ENCODE assay signal across 14 cellular contexts in genomic region chr15:66655997-66656396, GRCh38. TPM values are rescaled to one million over a fixed set of nuclear protein-coding genes. Genes with fewer than 3 reads are reported as not detected.
A peak's percentile ranks its signal among the peaks of the same experiment; 100 is the strongest.
DNase-seq lines count a peak whose midpoint lies in the region; ATAC-seq, FAIRE-seq and TF ChIP-seq lines count a peak whose summit lies in the region.
"Had no signal": no experiment of that assay in that cellular context is flagged by ENCODE, and none has a peak within 500 bp of the region (broad histone marks: within the 10 kb centered on the region; RNA-seq: fewer than 3 reads in every experiment).

No MANE protein-coding gene starts in this region.

- peak overlapping the region; percentile 3 for H3K56ac ChIP-seq in mesendoderm (ENCODE audit: low read length)

- no peak overlapping the region for H3K4me3 ChIP-seq in HCT116 (replicated peaks in 1 of 2; ENCODE audit: low read depth in 1 of 2, low read length in 2 of 2)
- no peak overlapping the region for H3K4me3 ChIP-seq in bronchial epithelial cell (ENCODE audit: low read depth, low read length)
- H3K4me3 ChIP-seq in mesendoderm (ENCODE audit: low read length): no peak overlapping the region
- H3K4me3 ChIP-seq in testis: no peak overlapping the region

- peak overlapping the region; percentile 95 for H3K4ac ChIP-seq in mesendoderm (ENCODE audit: low read depth, low read length)

- H2BK5ac ChIP-seq in mesendoderm (ENCODE audit: low read length): peak overlapping the region; percentile 21

- H2AFZ ChIP-seq in HCT116 (ENCODE audit: low read depth, low read length, poor library complexity, severe bottlenecking): no peak overlapping the region

- H3K4me1 ChIP-seq in HCT116 (ENCODE audit: control insufficient read depth in 1 of 2, insufficient read depth in 2 of 2, low read length in 2 of 2): peaks cover 7 to 20% of the 10 kb centered on the region in 2 experiments; a peak in 3 of 4 replicates
- H3K4me1 ChIP-seq in mesendoderm (ENCODE audit: control insufficient read depth, low read depth, low read length): peaks cover 8% of the 10 kb centered on the region
- peaks cover 14% of the 10 kb centered on the region for H3K4me1 ChIP-seq in testis

- POLR2A ChIA-PET in HCT116 (lab: Charles Lee): no interaction called here
- POLR2A ChIA-PET in naive thymus-derived CD8-positive, alpha-beta T cell (lab: Charles Lee): interaction anchor here (0.6 to 1.3 kb wide), 2 partner anchors 18 to 1247 kb away, joined by 4 to 16 read pairs; no protein-coding TSS in a partner anchor

- no peak overlapping the region for H4K5ac ChIP-seq in mesendoderm (ENCODE audit: low read length)

- H3K4me3 Mint-ChIP-seq in naive thymus-derived CD8-positive, alpha-beta T cell: peak overlapping the region in 3 of 10 donors; percentile 15 to 64 (median 64)

- H3K4me1 Mint-ChIP-seq in naive thymus-derived CD8-positive, alpha-beta T cell: peaks cover 6 to 14% (median 9%) of the 10 kb centered on the region in 4 donors

- no peak for TF ChIP-seq RAD21 in HCT116 (IDR thresholded peaks at IDR 0.05; ENCODE audit: low read depth)

- ATAC-seq in HCT116 (peak; percentile 76), HG02885 (IDR thresholded peaks at IDR 0.05; ENCODE audit: poor library complexity, unreplicated experiment) (no peak)
- ATAC-seq in naive thymus-derived CD8-positive, alpha-beta T cell: no peak

- no peaks in the 10 kb centered on the region for H4K20me1 ChIP-seq in HCT116 (ENCODE audit: insufficient read depth)

- peak overlapping the region; percentile 40 for H3K4me2 ChIP-seq in HCT116 (ENCODE audit: low read length)
- no peak overlapping the region for H3K4me2 ChIP-seq in mesendoderm (ENCODE audit: low read length)

- RAD21 ChIA-PET in HCT116 (lab: Charles Lee; ENCODE audit: low non-redundant PET in 1 of 2, low total read pairs in 2 of 2, uncharacterized antibody in 2 of 2, unreplicated experiment in 2 of 2): no interaction called here

- intact Hi-C loops in HCT116 (cut with micrococcal nuclease) (no loop called here), testis (cut with DNase I; ENCODE audit: low total_unique reads) (no loop called here)

- no peak for TF ChIP-seq POLR2A in HCT116 (IDR thresholded peaks at IDR 0.05; ENCODE audit: borderline replicate concordance, extremely low read depth, insufficient read depth, insufficient read length)
- no peak for TF ChIP-seq POLR2A in testis (IDR thresholded peaks at IDR 0.05)

- BruUV-seq in HCT116 (replicated peaks; lab: Mats Ljungman, UMichigan): no TSS peak

- H3K9me3 ChIP-seq in HCT116 (ENCODE audit: control insufficient read depth in 1 of 2, insufficient read depth in 1 of 2, low read depth in 1 of 2, low read length in 2 of 2) (no peaks in the 10 kb centered on the region), testis (no peaks in the 10 kb centered on the region)
- H3K9me3 ChIP-seq: stomach had no signal

- H3K79me2 ChIP-seq in HCT116 (ENCODE audit: insufficient read depth, low read length) (no peaks in the 10 kb centered on the region), mesendoderm (ENCODE audit: control insufficient read depth, insufficient read depth, low read length) (no peaks in the 10 kb centered on the region)

- no peak for TF ChIP-seq CTCF in C4-2B (conservative IDR thresholded peaks at IDR 0.05)
- TF ChIP-seq CTCF in HCT116 (IDR thresholded peaks at IDR 0.05 in 2 of 3, conservative IDR thresholded peaks at IDR 0.05 in 1 of 3; ENCODE audit: borderline replicate concordance in 1 of 3, insufficient read depth in 1 of 3, low read depth in 2 of 3, low read length in 2 of 3): no peak
- no peak for TF ChIP-seq CTCF in bronchial epithelial cell (IDR thresholded peaks at IDR 0.05; ENCODE audit: insufficient read depth, low read length, severe bottlenecking)
- no peak for TF ChIP-seq CTCF in testis (IDR thresholded peaks at IDR 0.05)

- no peak overlapping the region for H2BK15ac ChIP-seq in mesendoderm (replicated peaks; ENCODE audit: low read depth)

- peaks cover 8 to 14% (median 13%) of the 10 kb centered on the region in 5 donors for H3K27me3 Mint-ChIP-seq in naive thymus-derived CD8-positive, alpha-beta T cell

- DNase-seq in HCT116 (ENCODE audit: low read depth, low spot score): no peak
- DNase-seq in bronchial epithelial cell (ENCODE audit: low read depth): peak; percentile 18
- DNase-seq in mesendoderm: peak; percentile 53
- no peak for DNase-seq in naive thymus-derived CD8-positive, alpha-beta T cell
- no peak for DNase-seq in testis
- no peak for DNase-seq in DMS 273 treated with DMSO at 0.1 percent for 48 hours (lab: John Stamatoyannopoulos, UW)
- DNase-seq: activated naive CD4-positive, alpha-beta T cell treated with anti-CD3 and anti-CD28 coated beads for 36 hours; effector memory CD4-positive, alpha-beta T cell; foreskin fibroblast; midbrain; NCI-H1417 treated with DMSO at 0.1 percent for 48 hours; stomach had no signal

- FAIRE-seq in bronchial epithelial cell (lab: Jason Lieb, UNC): no peak

- H2BK120ac ChIP-seq in mesendoderm (ENCODE audit: low read depth, low read length): no peak overlapping the region

- CTCF ChIA-PET in HCT116 (lab: Charles Lee): no interaction called here

- peak overlapping the region in 2 of 10 donors; percentile 15 to 64 for H3K27ac Mint-ChIP-seq in naive thymus-derived CD8-positive, alpha-beta T cell
- H3K27ac Mint-ChIP-seq: activated naive CD4-positive, alpha-beta T cell treated with anti-CD3 and anti-CD28 coated beads for 36 hours had no signal

- H3K23ac ChIP-seq in mesendoderm (ENCODE audit: low read length): no peak overlapping the region

- H3K27me3 ChIP-seq in HCT116 (ENCODE audit: insufficient read depth, low read length) (no peaks in the 10 kb centered on the region), bronchial epithelial cell (ENCODE audit: control insufficient read depth, insufficient read depth, low read length) (no peaks in the 10 kb centered on the region), mesendoderm (ENCODE audit: insufficient read depth, low read length, poor library complexity) (no peaks in the 10 kb centered on the region), testis (no peaks in the 10 kb centered on the region)

- H3K36me3 Mint-ChIP-seq in naive thymus-derived CD8-positive, alpha-beta T cell: no peaks in the 10 kb centered on the region

- H3K36me3 ChIP-seq in HCT116 (ENCODE audit: control insufficient read depth in 1 of 2, insufficient read depth in 2 of 2, low read length in 2 of 2) (no peaks in the 10 kb centered on the region), bronchial epithelial cell (ENCODE audit: control insufficient read depth, insufficient read depth, low read length) (no peaks in the 10 kb centered on the region), mesendoderm (ENCODE audit: control insufficient read depth, insufficient read depth, low read length) (no peaks in the 10 kb centered on the region), testis (ENCODE audit: low read depth, missing control alignments) (no peaks in the 10 kb centered on the region)
- H3K36me3 ChIP-seq: stomach had no signal

- no peaks in the 10 kb centered on the region for H3K9me3 Mint-ChIP-seq in naive thymus-derived CD8-positive, alpha-beta T cell
- H3K9me3 Mint-ChIP-seq: activated naive CD4-positive, alpha-beta T cell treated with anti-CD3 and anti-CD28 coated beads for 36 hours had no signal

- H4K8ac ChIP-seq in mesendoderm (ENCODE audit: low read depth, low read length): no peak overlapping the region

- H3K79me1 ChIP-seq in mesendoderm (ENCODE audit: low read length): no peaks in the 10 kb centered on the region

- peak overlapping the region; percentile 22 for H3K27ac ChIP-seq in C4-2B
- H3K27ac ChIP-seq in HCT116 (ENCODE audit: low read depth, low read length): no peak overlapping the region
- H3K27ac ChIP-seq in mesendoderm (ENCODE audit: low read depth, low read length): no peak overlapping the region
- H3K27ac ChIP-seq in testis: no peak overlapping the region

- WGBS in mesendoderm (ENCODE audit: extremely low coverage, insufficient coverage, low lambda C conversion rate): no CpG with 5 or more reads among the region's 2 CpGs
- 92% methylated on average over 2 of the region's 2 CpGs; no CpG with 5 or more reads in 1 of the 2 donors for WGBS in testis, 2 donors

- H3K9me2 ChIP-seq in HCT116 (ENCODE audit: insufficient read depth): no peaks in the 10 kb centered on the region

- H2AK5ac ChIP-seq in mesendoderm (ENCODE audit: low read length): peak overlapping the region; percentile 4

- H3K18ac ChIP-seq in mesendoderm (ENCODE audit: low read length): no peak overlapping the region

- no peak overlapping the region for H3K9ac ChIP-seq in HCT116 (ENCODE audit: low read length)
- peak overlapping the region; percentile 14 for H3K9ac ChIP-seq in mesendoderm (ENCODE audit: low read length)

TF ChIP-seq in HCT116, 20 proteins besides CTCF, POLR2A, EP300 and RAD21 (continues in another document):
- TF ChIP-seq CBX3 (IDR thresholded peaks at IDR 0.05; ENCODE audit: low read depth) (no peak), EGR1 (IDR thresholded peaks at IDR 0.05; ENCODE audit: low read depth) (no peak), EZH2phosphoT487 (IDR thresholded peaks at IDR 0.05; ENCODE audit: borderline replicate concordance) (no peak), EZH2 (IDR thresholded peaks at IDR 0.05) (no peak), POLR2AphosphoS5 (IDR thresholded peaks at IDR 0.05; ENCODE audit: low read depth, low read length) (no peak), ZFX (IDR thresholded peaks at IDR 0.05) (no peak), ELF1 (IDR thresholded peaks at IDR 0.05; ENCODE audit: borderline replicate concordance, low read depth) (no peak), CEBPB (IDR thresholded peaks at IDR 0.05; ENCODE audit: low read depth) (no peak)

RNA-seq across cellular contexts. Expression of gene SMAD6, which starts 46.0 kb away (rescaled TPM):
- 6.6 TPM for total RNA-seq in HCT116 (2021; ENCODE audit: unreplicated experiment)
- 2.9 and 3.0 TPM in 2 replicates for polyA plus RNA-seq in HCT116 (2012)
- 0.79 TPM in 1 of 2 replicates, not detected in the other for total RNA-seq in bronchial epithelial cell
- 7.8 TPM for polyA plus RNA-seq in mesendoderm (2013, experiment 1 of 2)
- polyA plus RNA-seq in mesendoderm (2013, experiment 2 of 2): 7.4 TPM
- under 1 TPM; 0.08 to 0.16 TPM for total RNA-seq in naive thymus-derived CD8-positive, alpha-beta T cell
- not detected for polyA plus RNA-seq in naive thymus-derived CD8-positive, alpha-beta T cell
- 10 to 100 TPM; 17.5 to 19.4 TPM for total RNA-seq in testis
- 3.2 TPM for polyA plus RNA-seq in testis (ENCODE audit: insufficient read depth, low read depth, low replicate concordance)

Comparison
In these comparisons a context has a peak if more than half of its experiments do, and no peak if none do; other contexts are left out.
1. DNase-seq: peak in bronchial epithelial cell (single experiment) and mesendoderm (single experiment); none in HCT116 (single experiment), naive thymus-derived CD8-positive, alpha-beta T cell (0 of 10), testis (single experiment) and DMS 273 treated with DMSO at 0.1 percent for 48 hours (single experiment).